In the genomic region with DNA sequence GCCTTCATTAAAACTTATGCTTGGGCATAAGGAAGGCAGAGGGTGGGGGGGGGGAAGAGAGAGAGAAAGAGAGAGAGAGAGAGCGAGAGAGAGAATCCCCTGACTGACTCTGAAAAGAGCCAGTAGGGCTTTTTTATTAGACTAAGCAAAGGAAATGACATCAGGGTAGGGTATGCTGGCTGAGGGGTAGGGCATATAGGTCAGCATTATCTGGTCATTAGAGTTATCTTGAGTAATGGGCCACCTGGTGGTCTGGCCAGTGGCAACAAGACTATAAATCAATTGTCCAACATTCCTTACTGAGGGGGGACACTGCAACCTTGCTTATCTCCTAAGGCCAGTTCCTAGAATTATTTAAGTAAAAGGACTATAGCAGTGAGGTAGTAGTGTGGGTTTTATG, we compare ENCODE assay signal across 18 cellular contexts.
DNase-seq lines count a peak whose midpoint lies in the region; TF ChIP-seq lines count a peak whose summit lies in the region.
"Had no signal": no experiment of that assay in that cellular context is flagged by ENCODE, and none has a peak within 500 bp of the region (broad histone marks: within the 10 kb centered on the region; RNA-seq: fewer than 3 reads in every experiment).

No MANE protein-coding gene starts in this region.

- H3K36me3 Mint-ChIP-seq in endodermal cell (ENCODE audit: low read depth) = peaks cover 5% of the 10 kb centered on the region

- no peaks in the 10 kb centered on the region for H3K9me3 ChIP-seq in SK-N-SH
- H3K9me3 ChIP-seq in endodermal cell (ENCODE audit: control insufficient read depth, low read length) = peaks cover 29% of the 10 kb centered on the region
- H3K9me3 ChIP-seq in mesenchymal stem cell (ENCODE audit: control insufficient read depth, low read length) = peaks cover 12% of the 10 kb centered on the region

- H3K56ac ChIP-seq in mesendoderm (ENCODE audit: low read length) = no peak overlapping the region

- H4K8ac ChIP-seq in mesendoderm (ENCODE audit: low read depth, low read length) (no peak overlapping the region), mesenchymal stem cell (ENCODE audit: low read length) (no peak overlapping the region)

- 73% methylated on average over 1 of the region's 1 CpG for WGBS in SK-N-SH (ENCODE audit: low lambda C conversion rate)
- WGBS in endodermal cell (ENCODE audit: insufficient coverage in 1 of 2, insufficient read length in 1 of 2), 2 experiments = 90 to 100% methylated on average over 1 of the region's 1 CpG
- WGBS in mesendoderm (ENCODE audit: extremely low coverage, insufficient coverage, low lambda C conversion rate) = no CpG with 5 or more reads among the region's 1 CpG
- 56% methylated on average over 1 of the region's 1 CpG for WGBS in mesenchymal stem cell

- H3K4me2 ChIP-seq in SK-N-SH = no peak overlapping the region
- H3K4me2 ChIP-seq in mesendoderm (ENCODE audit: low read length) = no peak overlapping the region
- no peak overlapping the region for H3K4me2 ChIP-seq in mesenchymal stem cell (ENCODE audit: low read length, poor library complexity, severe bottlenecking)
- H3K4me2 ChIP-seq: BLaER1 treated with 17β-estradiol and CSF1 and Interleukin-3, amounts not matched to agents 10 nM and 100 nM; PC-9 had no signal

- peak; percentile 23 for DNase-seq in H7
- peak; percentile 41 for DNase-seq in SK-N-SH
- peak; percentile 61 for DNase-seq in endodermal cell
- peak; percentile 95 for DNase-seq in mesendoderm
- no peak for DNase-seq in NOMO-1 treated with dmso at 0.1 percent for 144 hours (lab: John Stamatoyannopoulos, UW; ENCODE audit: unreplicated experiment)
- no peak for DNase-seq in NCI-H1417 treated with DMSO at 0.1 percent for 48 hours (lab: John Stamatoyannopoulos, UW)
- no peak for DNase-seq in amygdala (lab: John Stamatoyannopoulos, UW)
- no peak for DNase-seq in mesenchymal stem cell
- DNase-seq: CD8-positive, alpha-beta memory T cell; NCI-H1105 treated with DMSO at 0.1 percent for 48 hours; NCI-H187; NCI-H2107; NCI-H2227 treated with DMSO at 0.1 percent for 48 hours; NCI-H524; PC-9; SJCRH30; SW 1271 had no signal

- peaks cover 33% of the 10 kb centered on the region for H3K9me3 Mint-ChIP-seq in endodermal cell

- TF ChIP-seq RAD21 in SK-N-SH (IDR thresholded peaks at IDR 0.05; ENCODE audit: low read length) = no peak; the same call in 1 of the 2 replicates

- H3K4me1 Mint-ChIP-seq in endodermal cell = no peaks in the 10 kb centered on the region
- H3K4me1 Mint-ChIP-seq: CD8-positive, alpha-beta memory T cell had no signal

- no peak overlapping the region for H3K27ac ChIP-seq in SK-N-SH (ENCODE audit: low read depth in 2 of 2, low read length in 1 of 2)
- no peak overlapping the region for H3K27ac ChIP-seq in endodermal cell (ENCODE audit: low read depth, low read length)
- H3K27ac ChIP-seq in mesendoderm (ENCODE audit: low read depth, low read length) = no peak overlapping the region
- H3K27ac ChIP-seq in mesenchymal stem cell (ENCODE audit: low read length, poor library complexity, severe bottlenecking) = no peak overlapping the region
- H3K27ac ChIP-seq: BLaER1 treated with 17β-estradiol and CSF1 and Interleukin-3, amounts not matched to agents 10 nM and 100 nM; PC-9; SJCRH30 had no signal

- H3K9me2 ChIP-seq in SK-N-SH = no peaks in the 10 kb centered on the region

- H2BK120ac ChIP-seq in mesendoderm (ENCODE audit: low read depth, low read length) (no peak overlapping the region), mesenchymal stem cell (ENCODE audit: low read depth, low read length) (no peak overlapping the region)

- H2BK5ac ChIP-seq in mesendoderm (ENCODE audit: low read length) = no peak overlapping the region
- no peak overlapping the region for H2BK5ac ChIP-seq in mesenchymal stem cell (ENCODE audit: low read depth, low read length, poor library complexity, severe bottlenecking)

- H3K27ac Mint-ChIP-seq in endodermal cell = no peak overlapping the region
- H3K27ac Mint-ChIP-seq: CD8-positive, alpha-beta memory T cell had no signal

- H2AK5ac ChIP-seq in mesendoderm (ENCODE audit: low read length) (no peak overlapping the region), mesenchymal stem cell (ENCODE audit: low read length, severe bottlenecking) (no peak overlapping the region)

- peaks cover 0 to 2% of the 10 kb centered on the region in 2 experiments; a peak in 2 of 4 replicates for H3K4me1 ChIP-seq in SK-N-SH (ENCODE audit: control insufficient read depth in 1 of 2, insufficient read depth in 2 of 2, low read depth in 1 of 2, low read length in 1 of 2)
- no peaks in the 10 kb centered on the region for H3K4me1 ChIP-seq in endodermal cell (ENCODE audit: control insufficient read depth, insufficient read depth, low read length)
- H3K4me1 ChIP-seq in mesendoderm (ENCODE audit: control insufficient read depth, low read depth, low read length) = peaks cover 2% of the 10 kb centered on the region
- H3K4me1 ChIP-seq in mesenchymal stem cell (ENCODE audit: control insufficient read depth, insufficient read depth, low read depth, low read length) = no peaks in the 10 kb centered on the region
- H3K4me1 ChIP-seq: SJCRH30 had no signal

- no peak overlapping the region for H3K23ac ChIP-seq in mesendoderm (ENCODE audit: low read length)
- no peak overlapping the region for H3K23ac ChIP-seq in mesenchymal stem cell (ENCODE audit: low read length in 2 of 2)

- H3K4ac ChIP-seq in mesendoderm (ENCODE audit: low read depth, low read length) (no peak overlapping the region), mesenchymal stem cell (ENCODE audit: low read depth in 1 of 2, low read length in 2 of 2) (no peak overlapping the region)

- POLR2A ChIA-PET in SK-N-SH (lab: Yijun Ruan, JAX) = no interaction called here

- H3K79me1 ChIP-seq in mesendoderm (ENCODE audit: low read length) (no peaks in the 10 kb centered on the region), mesenchymal stem cell (replicated peaks; ENCODE audit: low read length, poor library complexity, severe bottlenecking) (no peaks in the 10 kb centered on the region)

- TF ChIP-seq CTCF in SK-N-SH (IDR thresholded peaks at IDR 0.05) = no peak
- peak; percentile 54 for TF ChIP-seq CTCF in endodermal cell (conservative IDR thresholded peaks at IDR 0.05)

- H3K27me3 ChIP-seq in H7 (ENCODE audit: control insufficient read depth, insufficient read depth, low read length) = no peaks in the 10 kb centered on the region
- no peaks in the 10 kb centered on the region for H3K27me3 ChIP-seq in SK-N-SH (ENCODE audit: insufficient read depth)
- H3K27me3 ChIP-seq in endodermal cell (ENCODE audit: control insufficient read depth, insufficient read depth, low read length, poor library complexity, severe bottlenecking) = peaks cover 4% of the 10 kb centered on the region
- no peaks in the 10 kb centered on the region for H3K27me3 ChIP-seq in mesendoderm (ENCODE audit: insufficient read depth, low read length, poor library complexity)
- no peaks in the 10 kb centered on the region for H3K27me3 ChIP-seq in mesenchymal stem cell (ENCODE audit: control insufficient read depth in 1 of 2, insufficient read depth in 1 of 2, low read length in 2 of 2)
- H3K27me3 ChIP-seq: SJCRH30 had no signal

- no peak overlapping the region for H4K91ac ChIP-seq in mesenchymal stem cell (ENCODE audit: low read length)

- H3K4me3 Mint-ChIP-seq in endodermal cell = no peak overlapping the region
- H3K4me3 Mint-ChIP-seq: CD8-positive, alpha-beta memory T cell had no signal

- H2AFZ ChIP-seq in SK-N-SH (ENCODE audit: low read depth) = no peak overlapping the region
- H2AFZ ChIP-seq in mesenchymal stem cell (ENCODE audit: low read depth, low read length) = no peak overlapping the region
- H2AFZ ChIP-seq: PC-9 had no signal

- H3K36me3 ChIP-seq in H7 (replicated peaks; ENCODE audit: control insufficient read depth, insufficient read depth, low read length) (no peaks in the 10 kb centered on the region), SK-N-SH (replicated peaks in 1 of 2; ENCODE audit: control insufficient read depth in 1 of 2, insufficient read depth in 2 of 2, low read length in 1 of 2) (no peaks in the 10 kb centered on the region), endodermal cell (ENCODE audit: control insufficient read depth, insufficient read depth, low read length) (no peaks in the 10 kb centered on the region), mesendoderm (ENCODE audit: control insufficient read depth, insufficient read depth, low read length) (no peaks in the 10 kb centered on the region), mesenchymal stem cell (ENCODE audit: control insufficient read depth in 1 of 2, insufficient read depth in 2 of 2, low read depth in 1 of 2, low read length in 2 of 2) (no peaks in the 10 kb centered on the region)
- H3K36me3 ChIP-seq: SJCRH30 had no signal

- H3F3A ChIP-seq in SK-N-SH (replicated peaks; ENCODE audit: insufficient read depth) = no peaks in the 10 kb centered on the region

- no peak overlapping the region for H4K5ac ChIP-seq in mesendoderm (ENCODE audit: low read length)

- no peak overlapping the region for H2BK15ac ChIP-seq in mesendoderm (replicated peaks; ENCODE audit: low read depth)
- no peak overlapping the region for H2BK15ac ChIP-seq in mesenchymal stem cell (ENCODE audit: low read depth, poor library complexity, severe bottlenecking)

- CTCF ChIA-PET in SK-N-SH (lab: Yijun Ruan, JAX) = interaction anchor here (0.6 to 2.1 kb wide), 4 partner anchors 12 to 612 kb away, joined by 3 to 8 read pairs (median 4); no protein-coding TSS in a partner anchor

- no peak overlapping the region for H3K9ac ChIP-seq in SK-N-SH
- no peak overlapping the region for H3K9ac ChIP-seq in endodermal cell (ENCODE audit: extremely low read depth, low read length, poor library complexity, severe bottlenecking)
- H3K9ac ChIP-seq in mesendoderm (ENCODE audit: low read length) = no peak overlapping the region
- H3K9ac ChIP-seq in mesenchymal stem cell (ENCODE audit: low read length) = no peak overlapping the region
- H3K9ac ChIP-seq: BLaER1 treated with 17β-estradiol and CSF1 and Interleukin-3, amounts not matched to agents 10 nM and 100 nM had no signal

- TF ChIP-seq EP300 in SK-N-SH (IDR thresholded peaks at IDR 0.05; ENCODE audit: borderline replicate concordance in 1 of 2, low read depth in 1 of 2, low read length in 1 of 2) = peak in 1 of 2 experiments; percentile 51; a peak in 1 of 4 replicates

- H3K14ac ChIP-seq in mesenchymal stem cell (ENCODE audit: low read length in 2 of 2) = no peak overlapping the region

- H3K18ac ChIP-seq in mesendoderm (ENCODE audit: low read length) = no peak overlapping the region
- no peak overlapping the region for H3K18ac ChIP-seq in mesenchymal stem cell (ENCODE audit: low read depth in 1 of 2, low read length in 2 of 2)

- H3K27me3 Mint-ChIP-seq in endodermal cell (ENCODE audit: insufficient read depth) = no peaks in the 10 kb centered on the region

- H3K79me2 ChIP-seq in SK-N-SH (ENCODE audit: insufficient read depth) (no peaks in the 10 kb centered on the region), mesendoderm (ENCODE audit: control insufficient read depth, insufficient read depth, low read length) (no peaks in the 10 kb centered on the region)

- no peak overlapping the region for H2BK12ac ChIP-seq in mesenchymal stem cell (ENCODE audit: low read length in 2 of 2)

- no peaks in the 10 kb centered on the region for H4K20me1 ChIP-seq in SK-N-SH (ENCODE audit: insufficient read depth)
- H4K20me1 ChIP-seq: BLaER1 treated with 17β-estradiol and CSF1 and Interleukin-3, amounts not matched to agents 10 nM and 100 nM had no signal

- H3K4me3 ChIP-seq in H7 (ENCODE audit: insufficient read depth, low read depth, low read length) = no peak overlapping the region
- no peak overlapping the region for H3K4me3 ChIP-seq in SK-N-SH (ENCODE audit: low read depth in 2 of 2, low read length in 1 of 2)
- H3K4me3 ChIP-seq in endodermal cell (ENCODE audit: low read length) = no peak overlapping the region
- no peak overlapping the region for H3K4me3 ChIP-seq in mesendoderm (ENCODE audit: low read length)
- H3K4me3 ChIP-seq in mesenchymal stem cell (ENCODE audit: insufficient read depth in 1 of 2, low read depth in 1 of 2, low read length in 2 of 2) = no peak overlapping the region
- H3K4me3 ChIP-seq: BLaER1 treated with 17β-estradiol and CSF1 and Interleukin-3, amounts not matched to agents 10 nM and 100 nM; PC-9; SJCRH30 had no signal

Comparison
In these comparisons a context has a peak if more than half of its experiments do, and no peak if none do; other contexts are left out.
1. DNase-seq: peak in H7 (single experiment), SK-N-SH (single experiment), endodermal cell (single experiment) and mesendoderm (single experiment); none in NOMO-1 treated with dmso at 0.1 percent for 144 hours (single experiment), NCI-H1417 treated with DMSO at 0.1 percent for 48 hours (single experiment), amygdala (0 of 56) and mesenchymal stem cell (single experiment).